ENCODE assay signal across 8 cellular contexts in the genomic region with DNA sequence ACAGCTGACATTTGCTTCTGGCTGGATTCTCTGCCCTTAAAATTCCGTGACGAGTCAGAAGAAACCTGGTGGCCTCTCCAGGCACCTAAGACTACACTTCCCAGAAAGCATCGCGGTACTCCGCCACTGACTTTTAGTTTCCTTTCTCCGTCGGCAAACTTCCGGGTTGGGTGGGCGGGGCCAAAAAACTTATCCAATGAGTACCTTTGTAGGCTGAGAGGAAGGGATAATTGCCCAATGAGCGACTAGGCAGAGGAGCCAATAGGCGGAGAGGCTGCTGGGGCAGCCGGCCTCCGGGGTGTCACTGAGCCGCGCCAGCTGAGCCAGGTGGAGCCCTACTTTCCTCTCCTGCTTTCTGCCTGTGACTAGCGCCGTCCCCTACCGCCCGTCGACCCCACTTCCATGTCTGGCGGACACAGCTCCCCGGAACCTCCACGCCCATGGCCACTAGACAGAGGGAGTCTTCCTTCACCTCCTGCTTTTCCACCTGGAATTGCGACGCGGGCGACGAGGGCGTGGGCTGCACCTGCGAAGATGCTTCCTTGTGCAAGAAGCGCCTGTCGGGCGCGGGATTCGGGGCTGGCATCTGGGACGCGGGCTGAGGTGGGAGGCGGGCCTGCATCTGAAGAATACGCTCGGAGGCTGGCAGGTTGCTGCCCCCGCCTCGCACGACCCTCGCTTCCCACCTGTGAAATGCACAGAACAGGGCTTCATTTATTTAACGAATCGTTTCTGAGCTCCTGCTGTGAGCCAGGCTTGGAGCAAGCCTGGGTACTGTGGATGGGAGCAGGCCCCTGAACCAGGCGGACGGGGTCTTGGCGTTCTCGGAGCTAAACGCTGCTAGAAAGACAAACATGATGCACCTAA. TPM values are rescaled to one million over a fixed set of nuclear protein-coding genes. Genes with fewer than 3 reads are reported as not detected.
DNase-seq lines count a peak whose midpoint lies in the region; ATAC-seq and TF ChIP-seq lines count a peak whose summit lies in the region.

No MANE protein-coding gene starts in this region.

- CTCF ChIA-PET in IMR-90 (lab: Yijun Ruan, JAX): no interaction called here
- CTCF ChIA-PET in OCI-LY7 (lab: Charles Lee; ENCODE audit: unreplicated experiment): no interaction called here

- peak overlapping the region; percentile 65 for H2BK5ac ChIP-seq in IMR-90 (ENCODE audit: low read depth, low read length, poor library complexity, severe bottlenecking)

- peak overlapping the region; percentile 64 to 95 for H4K8ac ChIP-seq in IMR-90 (ENCODE audit: low read depth in 2 of 2, low read length in 2 of 2)

- H2AK9ac ChIP-seq in IMR-90 (replicated peaks; ENCODE audit: low read depth, low read length, poor library complexity): peak overlapping the region; percentile 94

- H2BK20ac ChIP-seq in IMR-90 (ENCODE audit: low read depth, low read length): peak overlapping the region; percentile 73; the same call in 1 of the 2 replicates

- ATAC-seq in GM21529 (IDR thresholded peaks at IDR 0.05; ENCODE audit: unreplicated experiment): peak; percentile 95
- ATAC-seq in IMR-90 (ENCODE audit: low read depth): peak; percentile 96

- H3K9me1 ChIP-seq in IMR-90 (ENCODE audit: insufficient read depth, low read length): peaks cover 7% of the 10 kb centered on the region; the same call in 1 of the 2 replicates

- intact Hi-C loops in IMR-90 (cut with micrococcal nuclease) (loop anchor here (5.0 kb wide), 1 partner anchor 174 kb away; no protein-coding TSS in a partner anchor), OCI-LY7 (cut with micrococcal nuclease; ENCODE audit: unreplicated experiment) (no loop called here)

- H3K9me2 ChIP-seq in OCI-LY7 (ENCODE audit: insufficient read depth, low read length): no peaks in the 10 kb centered on the region

- 2% methylated on average over 18 of the region's 51 CpGs; no CpG with 5 or more reads in 1 of the 2 experiments for WGBS in IMR-90 (ENCODE audit: extremely low coverage in 2 of 2, insufficient read length in 1 of 2), 2 experiments

- peak overlapping the region; percentile 88 for H2BK120ac ChIP-seq in IMR-90 (ENCODE audit: low read depth, low read length)

- peak overlapping the region; percentile 89 for H3K23ac ChIP-seq in IMR-90 (ENCODE audit: low read depth, low read length)

- peaks cover 7 to 28% of the 10 kb centered on the region in 2 experiments for H3K79me1 ChIP-seq in IMR-90 (ENCODE audit: low read depth in 1 of 2, low read length in 2 of 2)

- BruUV-seq in IMR-90 (replicated peaks; lab: Mats Ljungman, UMichigan) (TSS peak; percentile 76), OCI-LY7 (replicated peaks; lab: Mats Ljungman, UMichigan) (TSS peak; percentile 86)

- no peaks in the 10 kb centered on the region for H3K79me2 ChIP-seq in OCI-LY7 (ENCODE audit: insufficient read depth, low read depth, low read length)

- no peak overlapping the region for H3K56ac ChIP-seq in IMR-90 (ENCODE audit: extremely low read depth, insufficient read depth, low read length)

- H4K5ac ChIP-seq in IMR-90 (ENCODE audit: low read depth, low read length): peak overlapping the region; percentile 87

- DNase-seq in DMS 273 treated with DMSO at 0.1 percent for 48 hours (lab: John Stamatoyannopoulos, UW) (peak; percentile 95), IMR-90 (peak; percentile 96), OCI-LY7 (ENCODE audit: low spot score) (peak; percentile 98), activated T-cell treated with anti-CD3 and anti-CD28 coated beads for 48 hours (ENCODE audit: low read depth) (peak; percentile 82), erythroblast (lab: John Stamatoyannopoulos, UW) (peak; percentile 97), mucosa of gallbladder (ENCODE audit: low spot score) (peak; percentile 94)
- peak; percentile 78 for DNase-seq in stimulated activated CD8-positive, alpha-beta memory T cell treated with anti-CD3 and anti-CD28 coated beads, Interleukin-4, amount 100 ng/mL, for 24 hours (ENCODE audit: low read depth)

- TF ChIP-seq CTCF in IMR-90 (conservative IDR thresholded peaks at IDR 0.05; ENCODE audit: low read depth, low read length) (no peak), OCI-LY7 (conservative IDR thresholded peaks at IDR 0.05; ENCODE audit: low read length) (no peak)

- H3K4me3 ChIP-seq in IMR-90 (ENCODE audit: insufficient read depth, low read depth, low read length) (peak overlapping the region; percentile 80), OCI-LY7 (ENCODE audit: low read depth, low read length, poor library complexity, severe bottlenecking) (peak overlapping the region; percentile 75)

- peak overlapping the region; percentile 90 for H3K14ac ChIP-seq in IMR-90 (replicated peaks; ENCODE audit: low read depth, low read length)

- H3K4ac ChIP-seq in IMR-90 (ENCODE audit: low read depth, low read length): peak overlapping the region; percentile 94

- in situ Hi-C loops in IMR-90 (cut with MboI; ENCODE audit: low sequenced_read_pairs): no loop called here

- H2AK5ac ChIP-seq in IMR-90 (ENCODE audit: low read depth, low read length): peak overlapping the region; percentile 84

- peak overlapping the region; percentile 71 for H3K27ac ChIP-seq in IMR-90 (ENCODE audit: insufficient read depth, low read length)
- peak overlapping the region; percentile 70 for H3K27ac ChIP-seq in OCI-LY7 (ENCODE audit: low read depth, low read length, poor library complexity, severe bottlenecking)

- H3K4me1 ChIP-seq in IMR-90 (ENCODE audit: control insufficient read depth, insufficient read depth, low read length): peaks cover 12% of the 10 kb centered on the region
- peaks cover 30% of the 10 kb centered on the region for H3K4me1 ChIP-seq in OCI-LY7 (ENCODE audit: insufficient read depth, low read length, poor library complexity, severe bottlenecking)

- peak overlapping the region; percentile 63 for H3K9ac ChIP-seq in IMR-90 (ENCODE audit: low read depth, low read length)

- TF ChIP-seq POLR2A in IMR-90 (IDR thresholded peaks at IDR 0.05; ENCODE audit: low read depth, low read length): 0 out of 2 replicates have a peak, but pooled peaks have one; percentile 53
- peak; percentile 76 for TF ChIP-seq POLR2A in erythroblast (IDR thresholded peaks at IDR 0.05; ENCODE audit: low read length)

- H2BK15ac ChIP-seq in IMR-90 (ENCODE audit: low read depth, low read length): peak overlapping the region; percentile 75; the same call in 1 of the 3 replicates

- POLR2A ChIA-PET in IMR-90 (lab: Charles Lee; ENCODE audit: unreplicated experiment): no interaction called here
- POLR2A ChIA-PET in OCI-LY7 (lab: Charles Lee): interaction anchor here (0.6 to 2.6 kb wide), 7 partner anchors 10 to 132 kb away, joined by 3 to 17 read pairs (median 4); a partner anchor contains a TSS

- TF ChIP-seq RAD21 in IMR-90 (IDR thresholded peaks at IDR 0.05; ENCODE audit: low read length): no peak

- H4K20me1 ChIP-seq in IMR-90 (ENCODE audit: insufficient read depth, low read length) (no peaks in the 10 kb centered on the region; the same call in 1 of the 2 replicates), OCI-LY7 (ENCODE audit: insufficient read depth, low read length) (no peaks in the 10 kb centered on the region)

- H3K27me3 ChIP-seq in IMR-90 (ENCODE audit: control insufficient read depth, insufficient read depth, low read length): no peaks in the 10 kb centered on the region

- peak overlapping the region; percentile 80 for H4K91ac ChIP-seq in IMR-90 (ENCODE audit: insufficient read depth, low read depth, low read length)

- no peaks in the 10 kb centered on the region for H3K36me3 ChIP-seq in IMR-90 (ENCODE audit: control insufficient read depth, insufficient read depth, low read length)
- H3K36me3 ChIP-seq in OCI-LY7 (ENCODE audit: insufficient read depth, low read length): no peaks in the 10 kb centered on the region

- dilution Hi-C loops in IMR-90 (cut with HindIII; ENCODE audit: low sequenced_read_pairs, unreplicated experiment): no loop called here

- H3K4me2 ChIP-seq in IMR-90 (ENCODE audit: low read depth, low read length) (peak overlapping the region; percentile 88), OCI-LY7 (ENCODE audit: low read length) (peak overlapping the region; percentile 93)

- H2AFZ ChIP-seq in IMR-90 (replicated peaks; ENCODE audit: low read length, poor library complexity) (peak overlapping the region; percentile 100), OCI-LY7 (ENCODE audit: low read length) (peak overlapping the region; percentile 99)

- H3K9me3 ChIP-seq in IMR-90 (ENCODE audit: control insufficient read depth, insufficient read depth, low read length) (no peaks in the 10 kb centered on the region), OCI-LY7 (ENCODE audit: low read length) (peaks cover 7% of the 10 kb centered on the region; the same call in 1 of the 2 replicates)

- peak overlapping the region; percentile 67 for H3K18ac ChIP-seq in IMR-90 (ENCODE audit: low read depth, low read length)

TF ChIP-seq in IMR-90, 13 proteins besides CTCF, POLR2A, EP300 and RAD21:
- no peak for TF ChIP-seq BHLHE40 (IDR thresholded peaks at IDR 0.05; ENCODE audit: low read depth, low read length)
- peak; percentile 86 for TF ChIP-seq MXI1 (IDR thresholded peaks at IDR 0.05; ENCODE audit: borderline replicate concordance, low read depth, low read length)
- TF ChIP-seq, protein P1, sequence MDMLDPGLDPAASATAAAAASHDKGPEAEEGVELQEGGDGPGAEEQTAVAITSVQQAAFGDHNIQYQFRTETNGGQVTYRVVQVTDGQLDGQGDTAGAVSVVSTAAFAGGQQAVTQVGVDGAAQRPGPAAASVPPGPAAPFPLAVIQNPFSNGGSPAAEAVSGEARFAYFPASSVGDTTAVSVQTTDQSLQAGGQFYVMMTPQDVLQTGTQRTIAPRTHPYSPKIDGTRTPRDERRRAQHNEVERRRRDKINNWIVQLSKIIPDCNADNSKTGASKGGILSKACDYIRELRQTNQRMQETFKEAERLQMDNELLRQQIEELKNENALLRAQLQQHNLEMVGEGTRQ (IDR thresholded peaks at IDR 0.05; ENCODE audit: low read depth, low read length): no peak
- no peak for TF ChIP-seq RFX5 (IDR thresholded peaks at IDR 0.05; ENCODE audit: low read depth, low read length)
- TF ChIP-seq NFE2L2 (IDR thresholded peaks at IDR 0.05; ENCODE audit: low read depth, low read length): no peak
- TF ChIP-seq MAZ (IDR thresholded peaks at IDR 0.05; ENCODE audit: borderline replicate concordance, low read depth, low read length): no peak
- TF ChIP-seq CHD1 (IDR thresholded peaks at IDR 0.05; ENCODE audit: low read depth, low read length): no peak
- 0 out of 2 replicates have a peak, but pooled peaks have one; percentile 7 for TF ChIP-seq FOS (IDR thresholded peaks at IDR 0.05; ENCODE audit: low read depth, low read length)
- TF ChIP-seq CEBPB (IDR thresholded peaks at IDR 0.05; ENCODE audit: low read depth, low read length): peak; percentile 61; the same call in 1 of the 2 replicates
- TF ChIP-seq RCOR1 (IDR thresholded peaks at IDR 0.05; ENCODE audit: insufficient replicate concordance, low read length): no peak

RNA-seq across cellular contexts. Expression of a gene that starts 16.5 kb away (rescaled TPM):
- total RNA-seq in IMR-90 (2012; rRNA removed) (27.6 and 29.4 TPM in 2 replicates), OCI-LY7 (2022) (89.3 and 95.1 TPM in 2 replicates), mucosa of gallbladder (72.9 TPM)
- 60.1 and 65.0 TPM in 2 replicates for polyA plus RNA-seq in IMR-90 (2012; rRNA removed)
- polyA plus RNA-seq in IMR-90 (2012; cell fraction: cytosol; rRNA removed): 40.0 and 40.7 TPM in 2 replicates
- 81.6 and 132 TPM in 2 replicates for polyA plus RNA-seq in IMR-90 (2012; cell fraction: nucleus; rRNA removed; ENCODE audit: low replicate concordance)
- total RNA-seq in OCI-LY7 (2014; rRNA removed; shearing (Covaris generic)): 31.4 and 37.1 TPM in 2 replicates

Comparison
In these comparisons a context has a peak if more than half of its experiments do, and no peak if none do; other contexts are left out.
1. Peak in every context shown above with its lines: DNase-seq, ATAC-seq, H3K4me3 ChIP-seq and H3K27ac ChIP-seq.